ENCODE assay signal across 1 cellular context in genomic region chr7:87922759-87923395, GRCh38. TPM values are rescaled to one million over a fixed set of nuclear protein-coding genes. Genes with fewer than 3 reads are reported as not detected.
"Had no signal": no experiment of that assay in that cellular context is flagged by ENCODE, and none has a peak within 500 bp of the region (broad histone marks: within the 10 kb centered on the region; RNA-seq: fewer than 3 reads in every experiment).

No MANE protein-coding gene starts in this region.

RNA-seq across cellular contexts. Expression of gene ADAM22, which starts 11.2 kb away (rescaled TPM):
- total RNA-seq: MCF 10A had no signal
